In the genomic region with DNA sequence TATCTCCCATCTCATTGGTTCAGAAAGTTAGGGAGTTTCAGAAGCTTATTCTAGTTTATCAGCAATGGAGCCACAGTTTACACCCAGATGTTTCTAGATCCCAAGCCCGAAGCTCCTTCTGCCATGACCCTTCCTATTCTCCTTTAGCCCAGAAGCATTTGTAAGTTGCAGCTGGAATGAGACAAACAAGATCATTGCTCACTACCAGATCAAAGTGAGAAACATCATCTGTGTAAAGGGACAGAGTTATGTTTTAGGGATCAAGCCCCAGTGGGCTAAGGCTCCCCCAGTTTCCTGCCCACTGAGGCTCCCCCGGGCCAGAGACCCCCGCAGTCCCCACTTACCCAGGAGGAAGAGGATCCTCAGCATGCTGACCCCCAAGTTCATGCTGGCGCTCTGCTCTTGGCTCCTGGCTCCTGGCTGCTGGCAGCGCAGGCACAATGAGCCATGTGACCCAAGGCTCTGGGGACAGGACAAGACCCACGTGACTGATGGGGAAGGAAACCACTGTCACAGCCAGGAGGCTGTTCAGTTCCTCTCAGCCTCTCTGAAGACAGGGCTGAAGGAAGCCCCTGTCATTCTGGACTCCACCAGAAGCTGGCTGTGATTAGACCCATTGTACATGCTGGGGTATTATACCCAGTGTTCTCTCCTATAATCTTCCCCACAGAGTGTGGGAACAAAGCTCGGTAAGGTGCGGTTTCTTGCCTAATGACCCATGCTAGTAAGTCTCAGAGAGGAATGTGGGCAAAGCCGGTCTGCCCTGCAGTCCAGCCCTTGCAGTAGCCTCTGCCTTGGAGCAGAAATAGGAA, we compare ENCODE assay signal across 1 cellular context.
A peak's percentile ranks its signal among the peaks of the same experiment; 100 is the strongest.
TF ChIP-seq lines count a peak whose summit lies in the region.

TSS of gene TMEM273 (minus strand) at position 442 of the 812 bp plus-strand sequence. CDS start at position 387, 55 bp downstream.

TF ChIP-seq in K562, 482 proteins besides CTCF, POLR2A, EP300 and RAD21 (continued from another document and continues in another):
- TF ChIP-seq ZNF318 (IDR thresholded peaks at IDR 0.05; ENCODE audit: borderline replicate concordance in 1 of 2, low read depth in 1 of 2) (no peak), ZNF174 (CRISPR knock-in tag; IDR thresholded peaks at IDR 0.05) (no peak), HES1 (IDR thresholded peaks at IDR 0.05; ENCODE audit: low read depth) (no peak), SMARCA4 (IDR thresholded peaks at IDR 0.05) (0 out of 2 replicates have a peak, but pooled peaks have one; percentile 10), ETV5 (CRISPR knock-in tag; IDR thresholded peaks at IDR 0.05; ENCODE audit: low read depth) (no peak), SAP30 (IDR thresholded peaks at IDR 0.05; ENCODE audit: borderline replicate concordance, insufficient read depth, low read depth, low read length, poor library complexity, severe bottlenecking) (peak; percentile 49), COPS2 (conservative IDR thresholded peaks at IDR 0.05) (no peak), KDM1A (IDR thresholded peaks at IDR 0.05) (no peak), NR2F6 (CRISPR knock-in tag; IDR thresholded peaks at IDR 0.05) (no peak), ZNF76 (CRISPR knock-in tag; IDR thresholded peaks at IDR 0.05; ENCODE audit: borderline replicate concordance) (peak; percentile 81; the same call in 1 of the 2 replicates), HCFC1 (IDR thresholded peaks at IDR 0.05; ENCODE audit: low read depth, low read length) (no peak), FOXK1 (CRISPR knock-in tag; IDR thresholded peaks at IDR 0.05; ENCODE audit: borderline replicate concordance) (no peak), BRF1 (IDR thresholded peaks at IDR 0.05; ENCODE audit: borderline replicate concordance, extremely low read depth, insufficient read length) (no peak), ZFP91 (CRISPR knock-in tag; IDR thresholded peaks at IDR 0.05) (no peak), PRMT5 (CRISPR knock-in tag; IDR thresholded peaks at IDR 0.05) (no peak), ZFP1 (CRISPR knock-in tag; IDR thresholded peaks at IDR 0.05) (no peak), NR2C1 (IDR thresholded peaks at IDR 0.05) (no peak), NR2C1 (tag; IDR thresholded peaks at IDR 0.05) (no peak)
- TF ChIP-seq, protein P1, sequence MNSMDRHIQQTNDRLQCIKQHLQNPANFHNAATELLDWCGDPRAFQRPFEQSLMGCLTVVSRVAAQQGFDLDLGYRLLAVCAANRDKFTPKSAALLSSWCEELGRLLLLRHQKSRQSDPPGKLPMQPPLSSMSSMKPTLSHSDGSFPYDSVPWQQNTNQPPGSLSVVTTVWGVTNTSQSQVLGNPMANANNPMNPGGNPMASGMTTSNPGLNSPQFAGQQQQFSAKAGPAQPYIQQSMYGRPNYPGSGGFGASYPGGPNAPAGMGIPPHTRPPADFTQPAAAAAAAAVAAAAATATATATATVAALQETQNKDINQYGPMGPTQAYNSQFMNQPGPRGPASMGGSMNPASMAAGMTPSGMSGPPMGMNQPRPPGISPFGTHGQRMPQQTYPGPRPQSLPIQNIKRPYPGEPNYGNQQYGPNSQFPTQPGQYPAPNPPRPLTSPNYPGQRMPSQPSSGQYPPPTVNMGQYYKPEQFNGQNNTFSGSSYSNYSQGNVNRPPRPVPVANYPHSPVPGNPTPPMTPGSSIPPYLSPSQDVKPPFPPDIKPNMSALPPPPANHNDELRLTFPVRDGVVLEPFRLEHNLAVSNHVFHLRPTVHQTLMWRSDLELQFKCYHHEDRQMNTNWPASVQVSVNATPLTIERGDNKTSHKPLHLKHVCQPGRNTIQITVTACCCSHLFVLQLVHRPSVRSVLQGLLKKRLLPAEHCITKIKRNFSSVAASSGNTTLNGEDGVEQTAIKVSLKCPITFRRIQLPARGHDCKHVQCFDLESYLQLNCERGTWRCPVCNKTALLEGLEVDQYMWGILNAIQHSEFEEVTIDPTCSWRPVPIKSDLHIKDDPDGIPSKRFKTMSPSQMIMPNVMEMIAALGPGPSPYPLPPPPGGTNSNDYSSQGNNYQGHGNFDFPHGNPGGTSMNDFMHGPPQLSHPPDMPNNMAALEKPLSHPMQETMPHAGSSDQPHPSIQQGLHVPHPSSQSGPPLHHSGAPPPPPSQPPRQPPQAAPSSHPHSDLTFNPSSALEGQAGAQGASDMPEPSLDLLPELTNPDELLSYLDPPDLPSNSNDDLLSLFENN (IDR thresholded peaks at IDR 0.05; ENCODE audit: low read depth in 2 of 2, low read length in 2 of 2) = no peak
- TF ChIP-seq, protein P2, sequence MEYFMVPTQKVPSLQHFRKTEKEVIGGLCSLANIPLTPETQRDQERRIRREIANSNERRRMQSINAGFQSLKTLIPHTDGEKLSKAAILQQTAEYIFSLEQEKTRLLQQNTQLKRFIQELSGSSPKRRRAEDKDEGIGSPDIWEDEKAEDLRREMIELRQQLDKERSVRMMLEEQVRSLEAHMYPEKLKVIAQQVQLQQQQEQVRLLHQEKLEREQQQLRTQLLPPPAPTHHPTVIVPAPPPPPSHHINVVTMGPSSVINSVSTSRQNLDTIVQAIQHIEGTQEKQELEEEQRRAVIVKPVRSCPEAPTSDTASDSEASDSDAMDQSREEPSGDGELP (CRISPR knock-in tag; IDR thresholded peaks at IDR 0.05; ENCODE audit: borderline replicate concordance) = peak; percentile 26; the same call in 1 of the 2 replicates
- TF ChIP-seq, protein P3, sequence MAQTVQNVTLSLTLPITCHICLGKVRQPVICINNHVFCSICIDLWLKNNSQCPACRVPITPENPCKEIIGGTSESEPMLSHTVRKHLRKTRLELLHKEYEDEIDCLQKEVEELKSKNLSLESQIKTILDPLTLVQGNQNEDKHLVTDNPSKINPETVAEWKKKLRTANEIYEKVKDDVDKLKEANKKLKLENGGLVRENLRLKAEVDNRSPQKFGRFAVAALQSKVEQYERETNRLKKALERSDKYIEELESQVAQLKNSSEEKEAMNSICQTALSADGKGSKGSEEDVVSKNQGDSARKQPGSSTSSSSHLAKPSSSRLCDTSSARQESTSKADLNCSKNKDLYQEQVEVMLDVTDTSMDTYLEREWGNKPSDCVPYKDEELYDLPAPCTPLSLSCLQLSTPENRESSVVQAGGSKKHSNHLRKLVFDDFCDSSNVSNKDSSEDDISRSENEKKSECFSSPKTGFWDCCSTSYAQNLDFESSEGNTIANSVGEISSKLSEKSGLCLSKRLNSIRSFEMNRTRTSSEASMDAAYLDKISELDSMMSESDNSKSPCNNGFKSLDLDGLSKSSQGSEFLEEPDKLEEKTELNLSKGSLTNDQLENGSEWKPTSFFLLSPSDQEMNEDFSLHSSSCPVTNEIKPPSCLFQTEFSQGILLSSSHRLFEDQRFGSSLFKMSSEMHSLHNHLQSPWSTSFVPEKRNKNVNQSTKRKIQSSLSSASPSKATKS (CRISPR knock-in tag; IDR thresholded peaks at IDR 0.05) = no peak
- TF ChIP-seq, protein P4, sequence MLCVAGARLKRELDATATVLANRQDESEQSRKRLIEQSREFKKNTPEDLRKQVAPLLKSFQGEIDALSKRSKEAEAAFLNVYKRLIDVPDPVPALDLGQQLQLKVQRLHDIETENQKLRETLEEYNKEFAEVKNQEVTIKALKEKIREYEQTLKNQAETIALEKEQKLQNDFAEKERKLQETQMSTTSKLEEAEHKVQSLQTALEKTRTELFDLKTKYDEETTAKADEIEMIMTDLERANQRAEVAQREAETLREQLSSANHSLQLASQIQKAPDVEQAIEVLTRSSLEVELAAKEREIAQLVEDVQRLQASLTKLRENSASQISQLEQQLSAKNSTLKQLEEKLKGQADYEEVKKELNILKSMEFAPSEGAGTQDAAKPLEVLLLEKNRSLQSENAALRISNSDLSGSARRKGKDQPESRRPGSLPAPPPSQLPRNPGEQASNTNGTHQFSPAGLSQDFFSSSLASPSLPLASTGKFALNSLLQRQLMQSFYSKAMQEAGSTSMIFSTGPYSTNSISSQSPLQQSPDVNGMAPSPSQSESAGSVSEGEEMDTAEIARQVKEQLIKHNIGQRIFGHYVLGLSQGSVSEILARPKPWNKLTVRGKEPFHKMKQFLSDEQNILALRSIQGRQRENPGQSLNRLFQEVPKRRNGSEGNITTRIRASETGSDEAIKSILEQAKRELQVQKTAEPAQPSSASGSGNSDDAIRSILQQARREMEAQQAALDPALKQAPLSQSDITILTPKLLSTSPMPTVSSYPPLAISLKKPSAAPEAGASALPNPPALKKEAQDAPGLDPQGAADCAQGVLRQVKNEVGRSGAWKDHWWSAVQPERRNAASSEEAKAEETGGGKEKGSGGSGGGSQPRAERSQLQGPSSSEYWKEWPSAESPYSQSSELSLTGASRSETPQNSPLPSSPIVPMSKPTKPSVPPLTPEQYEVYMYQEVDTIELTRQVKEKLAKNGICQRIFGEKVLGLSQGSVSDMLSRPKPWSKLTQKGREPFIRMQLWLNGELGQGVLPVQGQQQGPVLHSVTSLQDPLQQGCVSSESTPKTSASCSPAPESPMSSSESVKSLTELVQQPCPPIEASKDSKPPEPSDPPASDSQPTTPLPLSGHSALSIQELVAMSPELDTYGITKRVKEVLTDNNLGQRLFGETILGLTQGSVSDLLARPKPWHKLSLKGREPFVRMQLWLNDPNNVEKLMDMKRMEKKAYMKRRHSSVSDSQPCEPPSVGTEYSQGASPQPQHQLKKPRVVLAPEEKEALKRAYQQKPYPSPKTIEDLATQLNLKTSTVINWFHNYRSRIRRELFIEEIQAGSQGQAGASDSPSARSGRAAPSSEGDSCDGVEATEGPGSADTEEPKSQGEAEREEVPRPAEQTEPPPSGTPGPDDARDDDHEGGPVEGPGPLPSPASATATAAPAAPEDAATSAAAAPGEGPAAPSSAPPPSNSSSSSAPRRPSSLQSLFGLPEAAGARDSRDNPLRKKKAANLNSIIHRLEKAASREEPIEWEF (CRISPR knock-in tag; IDR thresholded peaks at IDR 0.05) = no peak
- TF ChIP-seq, protein P5, sequence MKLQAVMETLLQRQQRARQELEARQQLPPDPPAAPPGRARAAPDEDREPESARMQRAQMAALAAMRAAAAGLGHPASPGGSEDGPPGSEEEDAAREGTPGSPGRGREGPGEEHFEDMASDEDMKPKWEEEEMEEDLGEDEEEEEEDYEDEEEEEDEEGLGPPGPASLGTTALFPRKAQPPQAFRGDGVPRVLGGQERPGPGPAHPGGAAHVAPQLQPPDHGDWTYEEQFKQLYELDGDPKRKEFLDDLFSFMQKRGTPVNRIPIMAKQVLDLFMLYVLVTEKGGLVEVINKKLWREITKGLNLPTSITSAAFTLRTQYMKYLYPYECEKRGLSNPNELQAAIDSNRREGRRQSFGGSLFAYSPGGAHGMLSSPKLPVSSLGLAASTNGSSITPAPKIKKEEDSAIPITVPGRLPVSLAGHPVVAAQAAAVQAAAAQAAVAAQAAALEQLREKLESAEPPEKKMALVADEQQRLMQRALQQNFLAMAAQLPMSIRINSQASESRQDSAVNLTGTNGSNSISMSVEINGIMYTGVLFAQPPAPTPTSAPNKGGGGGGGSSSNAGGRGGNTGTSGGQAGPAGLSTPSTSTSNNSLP (IDR thresholded peaks at IDR 0.05; ENCODE audit: borderline replicate concordance, low read depth, low read length) = no peak
